In the genomic region with DNA sequence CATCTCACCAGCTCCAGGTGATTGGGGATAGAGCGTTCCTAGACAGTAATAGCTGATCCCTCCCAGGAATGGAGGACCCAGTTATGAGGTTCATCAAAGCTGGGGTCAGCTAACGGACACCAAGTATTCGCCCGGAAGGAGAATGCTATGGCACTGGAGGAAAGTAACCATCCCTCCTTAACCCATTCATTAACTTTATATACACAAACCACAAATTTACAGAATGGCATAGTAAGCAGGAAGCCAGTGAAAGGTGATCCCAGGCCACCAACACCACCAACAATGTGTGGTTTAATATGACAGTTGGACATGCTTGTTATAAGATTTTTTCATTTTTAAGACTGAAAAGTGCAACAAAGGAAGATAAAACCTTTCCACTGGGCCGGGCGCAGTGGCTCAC, we compare ENCODE assay signal across 27 cellular contexts.
"Had no signal": no experiment of that assay in that cellular context is flagged by ENCODE, and none has a peak within 500 bp of the region (broad histone marks: within the 10 kb centered on the region; RNA-seq: fewer than 3 reads in every experiment).

No MANE protein-coding gene starts in this region.

- H3K27ac ChIP-seq: neural progenitor cell, neutrophil, pancreas, prostate gland, right lobe of liver, sigmoid colon, stomach, thoracic aorta, thyroid gland, tibial nerve, upper lobe of left lung, vagina had no signal

- H3K4me1 Mint-ChIP-seq: naive thymus-derived CD4-positive, alpha-beta T cell; nephron; stimulated activated effector memory CD8-positive, alpha-beta T cell treated with anti-CD3 and anti-CD28 coated beads, Interleukin-12 subunit alpha, Interleukin-12 subunit beta, amount 100 ng/mL, for 72 hours had no signal

- DNase-seq: naive thymus-derived CD4-positive, alpha-beta T cell; natural killer cell; occipital lobe; pancreas; right cardiac atrium; right lobe of liver; sigmoid colon; small intestine; stimulated activated CD4-positive, alpha-beta T cell treated with anti-CD3 and anti-CD28 coated beads, Interleukin-15, amount 100 ng/mL, for 24 hours; stimulated activated CD4-positive, alpha-beta T cell treated with anti-CD3 and anti-CD28 coated beads, Interleukin-2, amount 100 ng/mL, for 24 hours; stimulated activated CD4-positive, alpha-beta T cell treated with anti-CD3 and anti-CD28 coated beads, Interleukin-2, amount 100 ng/mL, for 48 hours; stimulated activated CD4-positive, alpha-beta T cell treated with anti-CD3 and anti-CD28 coated beads, Interleukin-4, amount 100 ng/mL, for 24 hours; stimulated activated naive B cell treated with anti-CD40 and anti-IgM and Interleukin-4, amounts not matched to agents 10 μg/mL and 1 μg/mL and 100 μg/mL, for 72 hours; stimulated activated naive CD4-positive, alpha-beta T cell treated with Interleukin-2 at 50 U/mL for 16 hours; stomach; thyroid gland; trophoblast cell had no signal

- H3K27me3 ChIP-seq: neural progenitor cell, neutrophil, pancreas, right lobe of liver, sigmoid colon, stomach, thyroid gland, tibial nerve, upper lobe of left lung, vagina had no signal

- H3K4me3 ChIP-seq: neural progenitor cell, pancreas, prostate gland, right lobe of liver, sigmoid colon, stomach, thoracic aorta, thyroid gland, tibial nerve, upper lobe of left lung, vagina had no signal

- H3K4me1 ChIP-seq: pancreas, prostate gland, right lobe of liver, sigmoid colon, stomach, thyroid gland, tibial nerve, upper lobe of left lung, vagina had no signal

- H3K36me3 ChIP-seq: neural progenitor cell, neutrophil, pancreas, prostate gland, right lobe of liver, sigmoid colon, stomach, thoracic aorta, thyroid gland, tibial nerve, upper lobe of left lung, vagina had no signal

- H3K27ac Mint-ChIP-seq: natural killer cell; nephron; neural progenitor cell; stimulated activated effector memory CD8-positive, alpha-beta T cell treated with anti-CD3 and anti-CD28 coated beads, Interleukin-12 subunit alpha, Interleukin-12 subunit beta, amount 100 ng/mL, for 72 hours; stimulated activated naive B cell treated with anti-CD40 and anti-IgM and Interleukin-4, amounts not matched to agents 10 μg/mL and 1 μg/mL and 100 μg/mL, for 72 hours; stimulated activated naive CD8-positive, alpha-beta T cell treated with anti-CD3 and anti-CD28 coated beads, Interleukin-15, Interleukin-2, amounts not matched to agents 100 ng/mL and 50 ng/mL, for 24 hours had no signal

- H3K9me3 ChIP-seq: neutrophil, pancreas, prostate gland, right lobe of liver, sigmoid colon, stomach, thoracic aorta, thyroid gland, tibial nerve, upper lobe of left lung, vagina had no signal

- H3K36me3 Mint-ChIP-seq: naive thymus-derived CD4-positive, alpha-beta T cell; natural killer cell; stimulated activated effector memory CD8-positive, alpha-beta T cell treated with anti-CD3 and anti-CD28 coated beads, Interleukin-12 subunit alpha, Interleukin-12 subunit beta, amount 100 ng/mL, for 72 hours; stimulated activated naive B cell treated with anti-CD40 and anti-IgM and Interleukin-4, amounts not matched to agents 10 μg/mL and 1 μg/mL and 100 μg/mL, for 72 hours had no signal

- H3K9me3 Mint-ChIP-seq: naive thymus-derived CD4-positive, alpha-beta T cell; natural killer cell; nephron; neural progenitor cell; stimulated activated effector memory CD8-positive, alpha-beta T cell treated with anti-CD3 and anti-CD28 coated beads, Interleukin-12 subunit alpha, Interleukin-12 subunit beta, amount 100 ng/mL, for 72 hours; stimulated activated naive B cell treated with anti-CD40 and anti-IgM and Interleukin-4, amounts not matched to agents 10 μg/mL and 1 μg/mL and 100 μg/mL, for 72 hours; stimulated activated naive CD8-positive, alpha-beta T cell treated with anti-CD3 and anti-CD28 coated beads, Interleukin-15, Interleukin-2, amounts not matched to agents 100 ng/mL and 50 ng/mL, for 24 hours had no signal

- H3K4me2 ChIP-seq: neural progenitor cell had no signal

- H3K4me3 Mint-ChIP-seq: naive thymus-derived CD4-positive, alpha-beta T cell; natural killer cell; nephron; neural progenitor cell; stimulated activated effector memory CD8-positive, alpha-beta T cell treated with anti-CD3 and anti-CD28 coated beads, Interleukin-12 subunit alpha, Interleukin-12 subunit beta, amount 100 ng/mL, for 72 hours; stimulated activated naive B cell treated with anti-CD40 and anti-IgM and Interleukin-4, amounts not matched to agents 10 μg/mL and 1 μg/mL and 100 μg/mL, for 72 hours; stimulated activated naive CD8-positive, alpha-beta T cell treated with anti-CD3 and anti-CD28 coated beads, Interleukin-15, Interleukin-2, amounts not matched to agents 100 ng/mL and 50 ng/mL, for 24 hours had no signal

- H2AFZ ChIP-seq: neural progenitor cell had no signal
